Comparison of ENCODE assay signal across 27 cellular contexts in the genomic region with DNA sequence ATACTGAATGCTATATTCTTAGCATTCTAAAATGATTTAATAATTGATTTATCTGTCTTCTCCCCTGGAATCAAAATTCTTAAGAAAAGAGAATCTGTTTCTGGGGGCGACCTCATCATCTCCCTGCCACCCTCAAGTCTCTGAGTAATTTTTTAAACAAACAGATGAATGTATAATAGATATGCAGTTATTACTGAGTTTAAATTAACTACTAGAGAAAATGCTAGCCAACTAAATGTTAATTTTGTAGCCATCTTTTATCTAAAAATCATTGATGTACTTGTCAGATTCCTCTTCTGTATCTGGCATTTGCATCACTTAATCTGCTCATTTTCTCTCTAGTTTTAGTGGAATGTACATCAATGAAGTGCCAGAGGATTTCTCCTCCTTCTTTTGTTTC.
"Had no signal": no experiment of that assay in that cellular context is flagged by ENCODE, and none has a peak within 500 bp of the region (broad histone marks: within the 10 kb centered on the region; RNA-seq: fewer than 3 reads in every experiment).

No MANE protein-coding gene starts in this region.

- DNase-seq: activated CD4-positive, alpha-beta T cell treated with anti-CD3 and anti-CD28 coated beads, Interleukin-2, amount 10 ng/mL, durations not matched to agents 7 days and 5 days; activated CD4-positive, alpha-beta T cell treated with anti-CD3 and anti-CD28 coated beads, Interleukin-2, amount 50 U/mL, for 48 hours; activated CD8-positive, alpha-beta memory T cell treated with anti-CD3 and anti-CD28 coated beads, Interleukin-2, amount 50 U/mL, for 4 hours; activated CD8-positive, alpha-beta T cell treated with anti-CD3 and anti-CD28 coated beads, Interleukin-2, amount 10 ng/mL, durations not matched to agents 7 days and 5 days; activated effector memory CD4-positive, alpha-beta T cell treated with Interleukin-2 at 50 U/mL for 16 hours; activated naive CD4-positive, alpha-beta T cell treated with anti-CD3 and anti-CD28 coated beads, Interleukin-2, amount 10 ng/mL, durations not matched to agents 7 days and 5 days; activated naive CD8-positive, alpha-beta T cell treated with anti-CD3 and anti-CD28 coated beads for 36 hours; activated T-cell treated with anti-CD3 and anti-CD28 coated beads for 4 hours; activated T-cell treated with anti-CD3 and anti-CD28 coated beads, Interleukin-2, amount 50 U/mL, for 48 hours; amygdala; NCI-H1092 treated with DMSO at 0.1 percent for 48 hours; NCI-H1417; NCI-H146; NCI-H1930; NCI-H2081 treated with DMSO at 0.1 percent for 48 hours; NCI-H345; NCI-H524 treated with DMSO at 0.1 percent for 48 hours; Peyer's patch; RPMI8226; SHP77 treated with DMSO at 0.1 percent for 48 hours; T-helper 1 cell; T1000 had no signal

- H3K4me3 Mint-ChIP-seq: activated CD4-positive, alpha-beta T cell treated with anti-CD3 and anti-CD28 coated beads, Interleukin-2, amount 10 ng/mL, durations not matched to agents 7 days and 5 days; activated CD8-positive, alpha-beta T cell treated with anti-CD3 and anti-CD28 coated beads, Interleukin-2, amount 10 ng/mL, durations not matched to agents 7 days and 5 days; activated naive CD4-positive, alpha-beta T cell treated with anti-CD3 and anti-CD28 coated beads, Interleukin-2, amount 10 ng/mL, durations not matched to agents 7 days and 5 days; activated naive CD8-positive, alpha-beta T cell treated with anti-CD3 and anti-CD28 coated beads for 36 hours; central memory CD8-positive, alpha-beta T cell had no signal

- ATAC-seq: activated CD8-positive, alpha-beta T cell treated with anti-CD3 and anti-CD28 coated beads, Interleukin-2, amount 10 ng/mL, durations not matched to agents 7 days and 5 days; SK-N-SH treated with all-trans-retinoic acid at 6 μM for 48 hours had no signal

- H3K27ac ChIP-seq: ascending aorta, cardiac muscle cell, Peyer's patch, SJSA1 had no signal

- H3K4me3 ChIP-seq: ascending aorta, cardiac muscle cell, Peyer's patch, SJSA1 had no signal

- H3K4me1 ChIP-seq: ascending aorta, Peyer's patch, SJSA1 had no signal

- H3K27me3 ChIP-seq: ascending aorta, cardiac muscle cell, Peyer's patch, SJSA1 had no signal

- H3K9me3 ChIP-seq: ascending aorta, Peyer's patch, SJSA1 had no signal

- H3K27me3 Mint-ChIP-seq: activated CD4-positive, alpha-beta T cell treated with anti-CD3 and anti-CD28 coated beads, Interleukin-2, amount 10 ng/mL, durations not matched to agents 7 days and 5 days; activated naive CD4-positive, alpha-beta T cell treated with anti-CD3 and anti-CD28 coated beads, Interleukin-2, amount 10 ng/mL, durations not matched to agents 7 days and 5 days; activated naive CD8-positive, alpha-beta T cell treated with anti-CD3 and anti-CD28 coated beads for 36 hours; central memory CD8-positive, alpha-beta T cell had no signal

- H3K9me3 Mint-ChIP-seq: activated naive CD4-positive, alpha-beta T cell treated with anti-CD3 and anti-CD28 coated beads, Interleukin-2, amount 10 ng/mL, durations not matched to agents 7 days and 5 days; central memory CD8-positive, alpha-beta T cell had no signal

- H3K27ac Mint-ChIP-seq: activated CD4-positive, alpha-beta T cell treated with anti-CD3 and anti-CD28 coated beads, Interleukin-2, amount 10 ng/mL, durations not matched to agents 7 days and 5 days; activated CD8-positive, alpha-beta T cell treated with anti-CD3 and anti-CD28 coated beads, Interleukin-2, amount 10 ng/mL, durations not matched to agents 7 days and 5 days; activated naive CD4-positive, alpha-beta T cell treated with anti-CD3 and anti-CD28 coated beads, Interleukin-2, amount 10 ng/mL, durations not matched to agents 7 days and 5 days; activated naive CD8-positive, alpha-beta T cell treated with anti-CD3 and anti-CD28 coated beads for 36 hours had no signal
